19 cellular contexts compared by ENCODE assay signal in the genomic region with DNA sequence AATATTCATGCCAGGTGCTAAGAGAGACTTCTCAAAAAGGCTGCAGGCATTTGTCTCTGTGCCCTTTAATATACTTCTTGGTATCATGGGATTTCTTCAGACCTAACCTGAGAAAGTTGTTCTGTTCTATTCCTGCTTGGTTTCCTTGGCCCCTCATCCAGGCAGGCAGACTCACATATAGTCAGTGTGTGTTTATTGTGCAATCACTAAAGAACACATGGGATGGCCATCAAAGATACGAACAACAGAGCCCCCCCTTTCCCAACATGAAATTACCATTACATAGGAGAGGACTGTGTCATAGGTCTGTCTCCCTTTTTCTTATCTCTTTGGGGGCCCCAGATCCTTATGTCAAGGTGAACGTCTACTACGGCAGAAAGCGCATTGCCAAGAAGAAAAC. TPM values are rescaled to one million over a fixed set of nuclear protein-coding genes. Genes with fewer than 3 reads are reported as not detected.
DNase-seq lines count a peak whose midpoint lies in the region; TF ChIP-seq lines count a peak whose summit lies in the region.
"Had no signal": no experiment of that assay in that cellular context is flagged by ENCODE, and none has a peak within 500 bp of the region (broad histone marks: within the 10 kb centered on the region; RNA-seq: fewer than 3 reads in every experiment).

No MANE protein-coding gene starts in this region.

- no peak overlapping the region for H3K4me3 Mint-ChIP-seq in endothelial cell (ENCODE audit: unreplicated experiment)
- H3K4me3 Mint-ChIP-seq: CD14-positive monocyte; CD4-positive, alpha-beta T cell; CD8-positive, alpha-beta memory T cell; HFFc6 had no signal

- POLR2A ChIA-PET in OCI-LY7 (lab: Charles Lee) = interaction anchor here (0.6 kb wide), 1 partner anchor 353 kb away, joined by 3 read pairs; no protein-coding TSS in a partner anchor

- H3K36me3 ChIP-seq in DOHH2 (ENCODE audit: control insufficient read depth, low read length) = peaks cover 35% of the 10 kb centered on the region
- H3K36me3 ChIP-seq in OCI-LY7 (ENCODE audit: insufficient read depth, low read length) = peaks cover 61% of the 10 kb centered on the region
- no peaks in the 10 kb centered on the region for H3K36me3 ChIP-seq in hepatocyte (replicated peaks; ENCODE audit: insufficient read depth, low read depth)
- H3K36me3 ChIP-seq: HAP-1 had no signal

- 64% methylated on average over 4 of the region's 4 CpGs for WGBS in hepatocyte (ENCODE audit: low lambda C conversion rate, missing lambda C conversion rate)

- no peaks in the 10 kb centered on the region for H4K20me1 ChIP-seq in DOHH2 (ENCODE audit: control insufficient read depth, insufficient read depth, low read depth, low read length)
- no peaks in the 10 kb centered on the region for H4K20me1 ChIP-seq in OCI-LY7 (ENCODE audit: insufficient read depth, low read length)
- no peaks in the 10 kb centered on the region for H4K20me1 ChIP-seq in hepatocyte (ENCODE audit: insufficient read depth, poor library complexity, severe bottlenecking)

- H3K9me3 ChIP-seq in DOHH2 (ENCODE audit: control insufficient read depth, insufficient read depth, low read length) (no peaks in the 10 kb centered on the region), OCI-LY7 (ENCODE audit: low read length) (no peaks in the 10 kb centered on the region), hepatocyte (ENCODE audit: low read depth) (no peaks in the 10 kb centered on the region)
- H3K9me3 ChIP-seq: A549; BE2C; BLaER1 treated with 17β-estradiol and CSF1 and Interleukin-3, amounts not matched to agents 10 nM and 100 nM; HAP-1 had no signal

- H3K4me2 ChIP-seq in DOHH2 (ENCODE audit: low read length) (no peak overlapping the region), OCI-LY7 (ENCODE audit: low read length) (peak overlapping the region; percentile 82), hepatocyte (no peak overlapping the region)
- H3K4me2 ChIP-seq: A549; BLaER1 treated with 17β-estradiol and CSF1 and Interleukin-3, amounts not matched to agents 10 nM and 100 nM had no signal

- TF ChIP-seq CTCF in DOHH2 (IDR thresholded peaks at IDR 0.05; ENCODE audit: low read depth, low read length, poor library complexity, severe bottlenecking) (no peak), OCI-LY7 (conservative IDR thresholded peaks at IDR 0.05; ENCODE audit: low read length) (no peak), hepatocyte (IDR thresholded peaks at IDR 0.05; ENCODE audit: poor library complexity) (no peak), endothelial cell (IDR thresholded peaks at IDR 0.05; ENCODE audit: unreplicated experiment) (no peak)

- H3K36me3 Mint-ChIP-seq in endothelial cell (ENCODE audit: low read depth, unreplicated experiment) = peaks cover 8% of the 10 kb centered on the region

- peaks cover 5% of the 10 kb centered on the region for H3K27me3 Mint-ChIP-seq in endothelial cell (ENCODE audit: unreplicated experiment)
- H3K27me3 Mint-ChIP-seq: CD4-positive, alpha-beta T cell; CD8-positive, alpha-beta memory T cell had no signal

- H3K27me3 ChIP-seq in DOHH2 (ENCODE audit: control insufficient read depth, low read length) (no peaks in the 10 kb centered on the region), hepatocyte (no peaks in the 10 kb centered on the region)
- H3K27me3 ChIP-seq: BE2C; BLaER1 treated with 17β-estradiol and CSF1 and Interleukin-3, amounts not matched to agents 10 nM and 100 nM had no signal

- peaks cover 60% of the 10 kb centered on the region for H3K4me1 ChIP-seq in DOHH2 (ENCODE audit: control insufficient read depth, low read length)
- peaks cover 67% of the 10 kb centered on the region for H3K4me1 ChIP-seq in OCI-LY7 (ENCODE audit: insufficient read depth, low read length, poor library complexity, severe bottlenecking)
- H3K4me1 ChIP-seq in hepatocyte (ENCODE audit: insufficient read depth) = peaks cover 10% of the 10 kb centered on the region
- H3K4me1 ChIP-seq: A549; BE2C; BLaER1 treated with 17β-estradiol and CSF1 and Interleukin-3, amounts not matched to agents 10 nM and 100 nM; HAP-1 had no signal

- H3K4me3 ChIP-seq in DOHH2 (ENCODE audit: low read length) (no peak overlapping the region), OCI-LY7 (ENCODE audit: low read depth, low read length, poor library complexity, severe bottlenecking) (no peak overlapping the region), hepatocyte (no peak overlapping the region)
- H3K4me3 ChIP-seq: A549; BLaER1 treated with 17β-estradiol and CSF1 and Interleukin-3, amounts not matched to agents 10 nM and 100 nM; HAP-1 had no signal

- no peaks in the 10 kb centered on the region for H3K9me3 Mint-ChIP-seq in endothelial cell (ENCODE audit: unreplicated experiment)
- H3K9me3 Mint-ChIP-seq: CD14-positive monocyte; CD4-positive, alpha-beta T cell; CD8-positive, alpha-beta memory T cell; HFFc6 had no signal

- no peaks in the 10 kb centered on the region for H3K4me1 Mint-ChIP-seq in endothelial cell (ENCODE audit: unreplicated experiment)
- H3K4me1 Mint-ChIP-seq: CD14-positive monocyte; CD8-positive, alpha-beta memory T cell had no signal

- H3K9me2 ChIP-seq in DOHH2 (replicated peaks; ENCODE audit: control insufficient read depth, low read length) = no peaks in the 10 kb centered on the region
- no peaks in the 10 kb centered on the region for H3K9me2 ChIP-seq in OCI-LY7 (ENCODE audit: insufficient read depth, low read length)
- no peaks in the 10 kb centered on the region for H3K9me2 ChIP-seq in hepatocyte (replicated peaks; ENCODE audit: insufficient read depth)

- H3K27ac ChIP-seq in DOHH2 (ENCODE audit: low read depth, low read length) (0 out of 2 replicates have a peak overlapping the region, but pooled peaks have one; percentile 11), OCI-LY7 (ENCODE audit: low read depth, low read length, poor library complexity, severe bottlenecking) (peak overlapping the region; percentile 96), hepatocyte (no peak overlapping the region)
- H3K27ac ChIP-seq: A549; BLaER1 treated with 17β-estradiol and CSF1 and Interleukin-3, amounts not matched to agents 10 nM and 100 nM had no signal

- H3F3A ChIP-seq in DOHH2 (ENCODE audit: control insufficient read depth, insufficient read depth) = peaks cover 22% of the 10 kb centered on the region

- CTCF ChIA-PET in OCI-LY7 (lab: Charles Lee; ENCODE audit: unreplicated experiment) = no interaction called here

- H2AFZ ChIP-seq in OCI-LY7 (ENCODE audit: low read length) (no peak overlapping the region), hepatocyte (no peak overlapping the region)

- no TSS peak for BruUV-seq in OCI-LY7 (replicated peaks; lab: Mats Ljungman, UMichigan)

- H3K27ac Mint-ChIP-seq in endothelial cell (ENCODE audit: unreplicated experiment) = no peak overlapping the region
- H3K27ac Mint-ChIP-seq: CD4-positive, alpha-beta T cell; HFFc6 had no signal

- DNase-seq in OCI-LY7 (ENCODE audit: low spot score) (no peak), hepatocyte (ENCODE audit: low spot score) (peak; percentile 19), endothelial cell (ENCODE audit: low spot score) (no peak), T1000 (lab: John Stamatoyannopoulos, UW) (no peak)
- DNase-seq: 8988T; ACHN; AML-193; BE2C; CD4-positive, alpha-beta T cell; CD8-positive, alpha-beta memory T cell; DMS53; DMS79 treated with DMSO at 0.1 percent for 48 hours; GOT3; HFFc6 had no signal

- intact Hi-C loops in OCI-LY7 (cut with micrococcal nuclease; ENCODE audit: unreplicated experiment) = no loop called here

- 0 out of 2 replicates have a peak, but pooled peaks cover 6% of the 10 kb centered on the region for H3K79me2 ChIP-seq in DOHH2 (ENCODE audit: control insufficient read depth, low read length)
- peaks cover 58% of the 10 kb centered on the region for H3K79me2 ChIP-seq in OCI-LY7 (ENCODE audit: insufficient read depth, low read depth, low read length)
- H3K79me2 ChIP-seq in hepatocyte = no peaks in the 10 kb centered on the region

RNA-seq across cellular contexts. Expression of a gene that starts 21.5 kb away (rescaled TPM):
- 41.6 and 41.8 TPM in 2 replicates for total RNA-seq in OCI-LY7 (2014; rRNA removed; shearing (Covaris generic))
- total RNA-seq in OCI-LY7 (2022) = 56.8 and 60.8 TPM in 2 replicates
- total RNA-seq in hepatocyte = 1.3 and 2.0 TPM in 2 replicates
- polyA plus RNA-seq in hepatocyte = 0.39 and 0.71 TPM in 2 replicates
- 15.4 TPM for total RNA-seq in endothelial cell (ENCODE audit: unreplicated experiment)

RNA-seq across cellular contexts. Expression of a gene that starts 23.8 kb away (rescaled TPM):
- total RNA-seq in OCI-LY7 (2014; rRNA removed; shearing (Covaris generic)) = 44.9 and 46.0 TPM in 2 replicates
- total RNA-seq in OCI-LY7 (2022) (78.0 and 80.0 TPM in 2 replicates), hepatocyte (17.2 and 20.8 TPM in 2 replicates), endothelial cell (ENCODE audit: unreplicated experiment) (72.7 TPM)
- polyA plus RNA-seq in hepatocyte = 33.3 and 40.8 TPM in 2 replicates

RNA-seq across cellular contexts. Expression of a gene that starts 30.3 kb away (rescaled TPM):
- total RNA-seq in OCI-LY7 (2014; rRNA removed; shearing (Covaris generic)) = 15.9 and 17.2 TPM in 2 replicates
- total RNA-seq in OCI-LY7 (2022) (20.8 and 21.0 TPM in 2 replicates), hepatocyte (23.8 and 33.5 TPM in 2 replicates), endothelial cell (ENCODE audit: unreplicated experiment) (69.2 TPM)
- polyA plus RNA-seq in hepatocyte = 17.6 and 21.9 TPM in 2 replicates

RNA-seq across cellular contexts. Expression of a gene that starts 53.4 kb away (rescaled TPM):
- 84.6 and 88.9 TPM in 2 replicates for total RNA-seq in OCI-LY7 (2014; rRNA removed; shearing (Covaris generic))
- total RNA-seq in OCI-LY7 (2022) = 121 and 127 TPM in 2 replicates
- 33.2 and 40.3 TPM in 2 replicates for total RNA-seq in hepatocyte
- polyA plus RNA-seq in hepatocyte = 15.7 and 28.0 TPM in 2 replicates
- 42.6 TPM for total RNA-seq in endothelial cell (ENCODE audit: unreplicated experiment)
